ENCODE assay signal across 35 cellular contexts in the genomic region with DNA sequence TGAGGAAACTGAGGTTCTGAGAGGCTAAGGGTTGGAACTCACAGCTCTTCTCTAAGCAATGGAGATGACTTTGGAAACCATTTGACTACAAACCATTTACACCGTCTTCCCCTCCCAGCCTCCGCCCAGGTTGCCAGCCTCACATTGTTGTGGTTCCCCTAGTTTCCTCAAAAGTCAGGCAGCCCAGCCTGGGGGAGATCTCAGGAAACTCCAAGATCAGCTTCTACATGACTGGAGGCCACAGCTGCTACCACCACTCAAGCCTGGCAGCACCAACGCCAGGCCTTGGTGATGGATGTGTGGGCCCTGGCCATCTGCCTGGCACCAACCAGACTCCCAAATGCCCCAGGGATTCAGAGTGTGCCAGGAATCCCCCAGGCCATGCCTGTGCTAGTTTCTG.
DNase-seq lines count a peak whose midpoint lies in the region; ATAC-seq, FAIRE-seq and TF ChIP-seq lines count a peak whose summit lies in the region.
"Had no signal": no experiment of that assay in that cellular context is flagged by ENCODE, and none has a peak within 500 bp of the region (broad histone marks: within the 10 kb centered on the region; RNA-seq: fewer than 3 reads in every experiment).

No MANE protein-coding gene starts in this region.

- peak overlapping the region; percentile 99 for H2AK5ac ChIP-seq in mesenchymal stem cell (ENCODE audit: low read length, severe bottlenecking)

- no peaks in the 10 kb centered on the region for H3K79me2 ChIP-seq in ACC112 (ENCODE audit: control insufficient read depth, insufficient read depth, low read length, unreplicated experiment)
- no peaks in the 10 kb centered on the region for H3K79me2 ChIP-seq in astrocyte (ENCODE audit: insufficient read depth, low read length)
- H3K79me2 ChIP-seq: parathyroid adenoma had no signal

- TF ChIP-seq CTCF in astrocyte (IDR thresholded peaks at IDR 0.05; ENCODE audit: insufficient read depth, low read depth, low read length) (no peak), glutamatergic neuron (IDR thresholded peaks at IDR 0.05; ENCODE audit: partially characterized antibody, unreplicated experiment) (no peak)

- no peak overlapping the region for H4K91ac ChIP-seq in mesenchymal stem cell (ENCODE audit: low read length)

- ATAC-seq in HG02588 (IDR thresholded peaks at IDR 0.05; ENCODE audit: unreplicated experiment), result no peak
- ATAC-seq in GM18517 (IDR thresholded peaks at IDR 0.05; ENCODE audit: unreplicated experiment), result no peak
- no peak for ATAC-seq in HG02852 (IDR thresholded peaks at IDR 0.05; ENCODE audit: unreplicated experiment)
- ATAC-seq: gastroesophageal sphincter; left colon; Panc1; stimulated activated naive CD8-positive, alpha-beta T cell treated with anti-CD3 and anti-CD28 coated beads, Interleukin-15, amount 100 ng/mL, for 72 hours had no signal

- peak overlapping the region in 1 of 2 experiments; percentile 49 for H3K14ac ChIP-seq in mesenchymal stem cell (ENCODE audit: low read length in 2 of 2)

- DNase-seq in LHCN-M2 (ENCODE audit: low read depth) (peak; percentile 95), astrocyte (ENCODE audit: low read depth) (peak; percentile 23), mesenchymal stem cell (no peak), glutamatergic neuron (no peak)
- DNase-seq: activated CD4-positive, alpha-beta memory T cell treated with anti-CD3 and anti-CD28 coated beads for 36 hours; activated CD4-positive, CD25-positive, alpha-beta regulatory T cell treated with anti-CD3 and anti-CD28 coated beads, Interleukin-2, amount 50 U/mL, for 72 hours; activated CD8-positive, alpha-beta memory T cell treated with anti-CD3 and anti-CD28 coated beads, Interleukin-2, amount 50 U/mL, for 4 hours; activated naive CD4-positive, alpha-beta T cell treated with anti-CD3 and anti-CD28 coated beads for 36 hours; CD8-positive, alpha-beta memory T cell; cerebellar nuclear complex; hypothalamus; Karpas-422; left colon; mammary epithelial cell; MV-4-11; NCI-H1436 treated with DMSO at 0.1 percent for 48 hours; NCI-H2081 treated with DMSO at 0.1 percent for 48 hours; NCI-H69; retina; SIG-M5; stimulated activated naive CD8-positive, alpha-beta T cell treated with anti-CD3 and anti-CD28 coated beads, Interleukin-15, amount 100 ng/mL, for 72 hours; uterus had no signal

- no peak overlapping the region for H3K23ac ChIP-seq in mesenchymal stem cell (ENCODE audit: low read length in 2 of 2)

- peak overlapping the region; percentile 70 for H3K9ac ChIP-seq in astrocyte (ENCODE audit: low read length)
- H3K9ac ChIP-seq in mesenchymal stem cell (ENCODE audit: low read length), result no peak overlapping the region
- H3K9ac ChIP-seq: parathyroid adenoma had no signal

- 96% methylated on average over 3 of the region's 3 CpGs for WGBS in mesenchymal stem cell

- peaks cover 6% of the 10 kb centered on the region for H3K27me3 Mint-ChIP-seq in astrocyte (ENCODE audit: low read depth, unreplicated experiment)
- H3K27me3 Mint-ChIP-seq in glutamatergic neuron (ENCODE audit: unreplicated experiment), result peaks cover 2% of the 10 kb centered on the region
- H3K27me3 Mint-ChIP-seq: activated CD4-positive, alpha-beta memory T cell treated with anti-CD3 and anti-CD28 coated beads for 36 hours; B cell had no signal

- peaks cover 2% of the 10 kb centered on the region for H3K9me3 Mint-ChIP-seq in astrocyte (ENCODE audit: unreplicated experiment)
- peaks cover 9% of the 10 kb centered on the region for H3K9me3 Mint-ChIP-seq in glutamatergic neuron (ENCODE audit: unreplicated experiment)
- H3K9me3 Mint-ChIP-seq: activated CD4-positive, alpha-beta memory T cell treated with anti-CD3 and anti-CD28 coated beads for 36 hours; activated naive CD4-positive, alpha-beta T cell treated with anti-CD3 and anti-CD28 coated beads for 36 hours; activated T-helper 1 cell treated with anti-CD3 and anti-CD28 coated beads, Interleukin-12 subunit alpha, Interleukin-12 subunit beta, Interleukin-2, Interleukin-4 antibody, amounts not matched to agents 30 ng/mL and 10 ng/mL and 1 ng/mL, durations not matched to agents 14 hours and 24 hours and 36 hours; CD8-positive, alpha-beta memory T cell; stimulated activated naive CD8-positive, alpha-beta T cell treated with anti-CD3 and anti-CD28 coated beads, Interleukin-15, amount 100 ng/mL, for 72 hours had no signal

- H3K27me3 ChIP-seq in ACC112 (ENCODE audit: insufficient read depth, low read length) (no peaks in the 10 kb centered on the region), astrocyte (ENCODE audit: insufficient read depth, low read length) (no peaks in the 10 kb centered on the region), mesenchymal stem cell (ENCODE audit: control insufficient read depth in 1 of 2, insufficient read depth in 1 of 2, low read length in 2 of 2) (no peaks in the 10 kb centered on the region)
- H3K27me3 ChIP-seq: gastroesophageal sphincter, uterus had no signal

- no peaks in the 10 kb centered on the region for H4K20me1 ChIP-seq in astrocyte (ENCODE audit: insufficient read depth, low read length)

- H3K79me1 ChIP-seq in mesenchymal stem cell (replicated peaks; ENCODE audit: low read length, poor library complexity, severe bottlenecking), result peaks cover 9% of the 10 kb centered on the region

- H2AFZ ChIP-seq in ACC112 (ENCODE audit: low read length, unreplicated experiment) (no peak overlapping the region), astrocyte (ENCODE audit: low read depth, low read length) (peak overlapping the region; percentile 73), mesenchymal stem cell (ENCODE audit: low read depth, low read length) (no peak overlapping the region)
- H2AFZ ChIP-seq: parathyroid adenoma had no signal

- H3K4me1 ChIP-seq in ACC112 (ENCODE audit: control insufficient read depth, insufficient read depth, low read length, unreplicated experiment) (peaks cover 23% of the 10 kb centered on the region), astrocyte (ENCODE audit: insufficient read depth, low read length) (peaks cover 26% of the 10 kb centered on the region), mesenchymal stem cell (ENCODE audit: control insufficient read depth, insufficient read depth, low read depth, low read length) (peaks cover 36% of the 10 kb centered on the region)
- H3K4me1 ChIP-seq: gastroesophageal sphincter, parathyroid adenoma, uterus had no signal

- H3K4me2 ChIP-seq in astrocyte (ENCODE audit: low read length), result peak overlapping the region; percentile 66
- no peak overlapping the region for H3K4me2 ChIP-seq in mesenchymal stem cell (ENCODE audit: low read length, poor library complexity, severe bottlenecking)

- peak overlapping the region; percentile 72 for H3K27ac ChIP-seq in ACC112 (ENCODE audit: low read depth, low read length)
- H3K27ac ChIP-seq in astrocyte (ENCODE audit: low read depth, low read length), result peak overlapping the region; percentile 96
- H3K27ac ChIP-seq in mesenchymal stem cell (ENCODE audit: low read length, poor library complexity, severe bottlenecking), result peak overlapping the region; percentile 100
- H3K27ac ChIP-seq: gastroesophageal sphincter, parathyroid adenoma, uterus had no signal

- no peaks in the 10 kb centered on the region for H3K9me3 ChIP-seq in astrocyte (ENCODE audit: insufficient read depth, low read depth, low read length)
- H3K9me3 ChIP-seq in mesenchymal stem cell (ENCODE audit: control insufficient read depth, low read length), result peaks cover 5% of the 10 kb centered on the region
- H3K9me3 ChIP-seq: gastroesophageal sphincter, uterus had no signal

- peak overlapping the region; percentile 99 for H2BK5ac ChIP-seq in mesenchymal stem cell (ENCODE audit: low read depth, low read length, poor library complexity, severe bottlenecking)

- H3K4me1 Mint-ChIP-seq in astrocyte (ENCODE audit: low read depth, unreplicated experiment) (peaks cover 21% of the 10 kb centered on the region), glutamatergic neuron (ENCODE audit: low read depth, unreplicated experiment) (peaks cover 6% of the 10 kb centered on the region)
- H3K4me1 Mint-ChIP-seq: B cell; CD8-positive, alpha-beta memory T cell; stimulated activated naive CD8-positive, alpha-beta T cell treated with anti-CD3 and anti-CD28 coated beads, Interleukin-15, amount 100 ng/mL, for 72 hours had no signal

- no peak for FAIRE-seq in astrocyte (lab: Jason Lieb, UNC)
- FAIRE-seq: H1, TTC549 had no signal

- H2BK120ac ChIP-seq in mesenchymal stem cell (ENCODE audit: low read depth, low read length), result no peak overlapping the region

- peak overlapping the region; percentile 63 to 82 for H3K18ac ChIP-seq in mesenchymal stem cell (ENCODE audit: low read depth in 1 of 2, low read length in 2 of 2)

- H4K8ac ChIP-seq in mesenchymal stem cell (ENCODE audit: low read length), result peak overlapping the region; percentile 16

- no peak overlapping the region for H3K4me3 ChIP-seq in ACC112 (ENCODE audit: low read depth, low read length)
- no peak overlapping the region for H3K4me3 ChIP-seq in astrocyte (ENCODE audit: insufficient read depth, low read depth, low read length)
- no peak overlapping the region for H3K4me3 ChIP-seq in mesenchymal stem cell (ENCODE audit: insufficient read depth in 1 of 2, low read depth in 1 of 2, low read length in 2 of 2)
- H3K4me3 ChIP-seq: A549, gastroesophageal sphincter, uterus had no signal

- peak overlapping the region; percentile 61 to 96 for H2BK12ac ChIP-seq in mesenchymal stem cell (ENCODE audit: low read length in 2 of 2)

- peak overlapping the region in 1 of 2 experiments; percentile 32 for H3K4ac ChIP-seq in mesenchymal stem cell (ENCODE audit: low read depth in 1 of 2, low read length in 2 of 2)

- H3K27ac Mint-ChIP-seq in astrocyte (ENCODE audit: unreplicated experiment), result no peak overlapping the region
- H3K27ac Mint-ChIP-seq in glutamatergic neuron (ENCODE audit: unreplicated experiment), result no peak overlapping the region
- H3K27ac Mint-ChIP-seq: activated CD4-positive, alpha-beta memory T cell treated with anti-CD3 and anti-CD28 coated beads for 36 hours; activated naive CD4-positive, alpha-beta T cell treated with anti-CD3 and anti-CD28 coated beads for 36 hours; activated T-helper 1 cell treated with anti-CD3 and anti-CD28 coated beads, Interleukin-12 subunit alpha, Interleukin-12 subunit beta, Interleukin-2, Interleukin-4 antibody, amounts not matched to agents 30 ng/mL and 10 ng/mL and 1 ng/mL, durations not matched to agents 14 hours and 24 hours and 36 hours; B cell; brain; stimulated activated naive CD8-positive, alpha-beta T cell treated with anti-CD3 and anti-CD28 coated beads, Interleukin-15, amount 100 ng/mL, for 72 hours had no signal

- H3K36me3 Mint-ChIP-seq in astrocyte (ENCODE audit: low read depth, unreplicated experiment), result peaks cover 2% of the 10 kb centered on the region
- H3K36me3 Mint-ChIP-seq in glutamatergic neuron (ENCODE audit: unreplicated experiment), result no peaks in the 10 kb centered on the region
- H3K36me3 Mint-ChIP-seq: activated CD4-positive, alpha-beta memory T cell treated with anti-CD3 and anti-CD28 coated beads for 36 hours; brain; CD8-positive, alpha-beta memory T cell had no signal

- peak overlapping the region; percentile 84 for H2BK15ac ChIP-seq in mesenchymal stem cell (ENCODE audit: low read depth, poor library complexity, severe bottlenecking)

- H3K4me3 Mint-ChIP-seq in astrocyte (ENCODE audit: unreplicated experiment), result no peak overlapping the region
- H3K4me3 Mint-ChIP-seq in glutamatergic neuron (ENCODE audit: unreplicated experiment), result no peak overlapping the region
- H3K4me3 Mint-ChIP-seq: activated CD4-positive, alpha-beta memory T cell treated with anti-CD3 and anti-CD28 coated beads for 36 hours; activated naive CD4-positive, alpha-beta T cell treated with anti-CD3 and anti-CD28 coated beads for 36 hours; activated T-helper 1 cell treated with anti-CD3 and anti-CD28 coated beads, Interleukin-12 subunit alpha, Interleukin-12 subunit beta, Interleukin-2, Interleukin-4 antibody, amounts not matched to agents 30 ng/mL and 10 ng/mL and 1 ng/mL, durations not matched to agents 14 hours and 24 hours and 36 hours; B cell; brain; CD8-positive, alpha-beta memory T cell; stimulated activated naive CD8-positive, alpha-beta T cell treated with anti-CD3 and anti-CD28 coated beads, Interleukin-15, amount 100 ng/mL, for 72 hours had no signal

- H3K36me3 ChIP-seq in ACC112 (ENCODE audit: insufficient read depth, low read length), result no peaks in the 10 kb centered on the region
- no peaks in the 10 kb centered on the region for H3K36me3 ChIP-seq in astrocyte (ENCODE audit: insufficient read depth, low read length)
- H3K36me3 ChIP-seq in mesenchymal stem cell (ENCODE audit: control insufficient read depth in 1 of 2, insufficient read depth in 2 of 2, low read depth in 1 of 2, low read length in 2 of 2), result no peaks in the 10 kb centered on the region
- H3K36me3 ChIP-seq: gastroesophageal sphincter, uterus had no signal

Comparison
In these comparisons a context has a peak if more than half of its experiments do, and no peak if none do; other contexts are left out.
1. DNase-seq: peak in LHCN-M2 (single experiment) and astrocyte (single experiment); none in mesenchymal stem cell (single experiment) and glutamatergic neuron (single experiment).
2. Peak in every context shown above with its lines, with median percentiles within 50 percentile points of each other: H3K27ac ChIP-seq.